In genomic region chr5:117454716-117455212, GRCh38 we compare ENCODE assay signal across 9 cellular contexts.
DNase-seq lines count a peak whose midpoint lies in the region; TF ChIP-seq lines count a peak whose summit lies in the region.
"Had no signal": no experiment of that assay in that cellular context is flagged by ENCODE, and none has a peak within 500 bp of the region (broad histone marks: within the 10 kb centered on the region; RNA-seq: fewer than 3 reads in every experiment).

No MANE protein-coding gene starts in this region.

- peak; percentile 75; the same call in 1 of the 2 replicates for TF ChIP-seq CTCF in HEK293 (tag by site-specific recombination; IDR thresholded peaks at IDR 0.05)
- TF ChIP-seq CTCF in colonic mucosa (IDR thresholded peaks at IDR 0.05) = peak; percentile 81
- TF ChIP-seq CTCF in lower leg skin (IDR thresholded peaks at IDR 0.05) = no peak

- intact Hi-C loops in colonic mucosa (cut with DNase I) = no loop called here
- intact Hi-C loops in lower leg skin (cut with DNase I; ENCODE audit: low total_unique reads) = no loop called here

- H3K27ac ChIP-seq in HEK293 (ENCODE audit: extremely low read depth, low read depth, low read length) = no peak overlapping the region
- no peak overlapping the region for H3K27ac ChIP-seq in colonic mucosa
- H3K27ac ChIP-seq in subcutaneous abdominal adipose tissue (ENCODE audit: low read depth, low read length) = no peak overlapping the region
- H3K27ac ChIP-seq: BLaER1 had no signal

- TF ChIP-seq POLR2A in lower leg skin (IDR thresholded peaks at IDR 0.05) = no peak

- peak; percentile 7 to 22 for DNase-seq in NCI-H187 (lab: John Stamatoyannopoulos, UW)
- DNase-seq in NCI-H187 treated with DMSO at 0.1 percent for 48 hours (lab: John Stamatoyannopoulos, UW) = no peak
- DNase-seq in LoVo (ENCODE audit: low spot score) = peak; percentile 82
- peak; percentile 14 for DNase-seq in T-helper 9 cell
- DNase-seq in colonic mucosa = peak; percentile 80
- DNase-seq in lower leg skin (ENCODE audit: low spot score in 2 of 2) = peak; percentile 30 to 90

- H3K4me1 ChIP-seq in HEK293 (ENCODE audit: control insufficient read depth, insufficient read depth, low read length) (no peaks in the 10 kb centered on the region), colonic mucosa (no peaks in the 10 kb centered on the region), subcutaneous abdominal adipose tissue (ENCODE audit: control insufficient read depth in 5 of 5, insufficient read depth in 5 of 5, low read length in 5 of 5) (peaks cover 0 to 9% (median 7%) of the 10 kb centered on the region in 5 donors)
- H3K4me1 ChIP-seq: BLaER1 had no signal

- H3K9me3 ChIP-seq in HEK293 (ENCODE audit: control insufficient read depth, insufficient read depth, low read depth, low read length) = no peaks in the 10 kb centered on the region
- no peaks in the 10 kb centered on the region for H3K9me3 ChIP-seq in colonic mucosa
- H3K9me3 ChIP-seq in subcutaneous abdominal adipose tissue (ENCODE audit: control insufficient read depth in 5 of 5, low read length in 5 of 5) = no peaks in the 10 kb centered on the region

- 40 to 49% methylated on average over 13 of the region's 13 CpGs for WGBS in lower leg skin, 2 donors

- peak overlapping the region; percentile 21 for H3K4me3 ChIP-seq in HEK293 (ENCODE audit: low read depth, low read length)
- peak overlapping the region; percentile 36 for H3K4me3 ChIP-seq in colonic mucosa
- no peak overlapping the region for H3K4me3 ChIP-seq in lower leg skin (ENCODE audit: low read depth, poor library complexity, severe bottlenecking)
- peak overlapping the region in 4 of 5 donors; percentile 27 to 57 (median 40) for H3K4me3 ChIP-seq in subcutaneous abdominal adipose tissue (ENCODE audit: low read depth in 1 of 5, low read length in 5 of 5)
- H3K4me3 ChIP-seq: BLaER1 had no signal

- H3K36me3 ChIP-seq in HEK293 (ENCODE audit: control insufficient read depth in 2 of 2, insufficient read depth in 1 of 2, low read length in 2 of 2) (no peaks in the 10 kb centered on the region), colonic mucosa (no peaks in the 10 kb centered on the region), subcutaneous abdominal adipose tissue (ENCODE audit: control insufficient read depth in 5 of 5, insufficient read depth in 5 of 5, low read length in 5 of 5) (no peaks in the 10 kb centered on the region)
- H3K36me3 ChIP-seq: BLaER1 had no signal

- POLR2A ChIA-PET in HEK293 (lab: Yijun Ruan, JAX) = no interaction called here

- CTCF ChIA-PET in HEK293 (lab: Yijun Ruan, JAX) = interaction anchor here (0.5 to 2.2 kb wide), 45 partner anchors 10 to 1565 kb away, joined by 3 to 12 read pairs (median 4); no protein-coding TSS in a partner anchor

- peak overlapping the region in 1 of 2 donors; percentile 87 for H3K9ac ChIP-seq in colonic mucosa (ENCODE audit: low read depth in 2 of 2, low read length in 2 of 2)
- H3K9ac ChIP-seq in subcutaneous abdominal adipose tissue (ENCODE audit: low read length in 5 of 5) = peak overlapping the region in 1 of 5 donors; percentile 40
- H3K9ac ChIP-seq: BLaER1 had no signal

- H3K27me3 ChIP-seq in colonic mucosa (no peaks in the 10 kb centered on the region), subcutaneous abdominal adipose tissue (ENCODE audit: control insufficient read depth in 5 of 5, insufficient read depth in 4 of 5, low read length in 5 of 5) (no peaks in the 10 kb centered on the region)
- H3K27me3 ChIP-seq: BLaER1 had no signal

TF ChIP-seq in HEK293, 187 proteins besides CTCF, POLR2A, EP300 and RAD21 (continues in another document):
- TF ChIP-seq PATZ1 (tag by site-specific recombination; IDR thresholded peaks at IDR 0.05) (no peak), ZNF394 (tag by site-specific recombination; IDR thresholded peaks at IDR 0.05; ENCODE audit: borderline replicate concordance) (peak; percentile 65; the same call in 1 of the 2 replicates), ZNF596 (tag by site-specific recombination; IDR thresholded peaks at IDR 0.05) (no peak), ZNF211 (tag by site-specific recombination; IDR thresholded peaks at IDR 0.05; ENCODE audit: low read depth) (no peak), REST (tag by site-specific recombination; IDR thresholded peaks at IDR 0.05) (peak; percentile 13; the same call in 1 of the 2 replicates), ZNF433 (tag by site-specific recombination; IDR thresholded peaks at IDR 0.05; ENCODE audit: low read depth) (no peak), ZNF23 (tag by site-specific recombination; IDR thresholded peaks at IDR 0.05; ENCODE audit: borderline replicate concordance) (no peak), ZNF654 (tag by site-specific recombination; IDR thresholded peaks at IDR 0.05; ENCODE audit: low read depth) (peak; percentile 71), ZNF660 (tag by site-specific recombination; IDR thresholded peaks at IDR 0.05) (0 out of 2 replicates have a peak, but pooled peaks have one; percentile 34), ZNF768 (tag by site-specific recombination; IDR thresholded peaks at IDR 0.05) (no peak), ZNF10 (tag by site-specific recombination; IDR thresholded peaks at IDR 0.05) (peak; percentile 68), ZNF341 (tag by site-specific recombination; IDR thresholded peaks at IDR 0.05; ENCODE audit: low read depth) (peak; percentile 84), ZNF138 (tag by site-specific recombination; IDR thresholded peaks at IDR 0.05; ENCODE audit: borderline replicate concordance) (no peak), ZEB2 (tag by site-specific recombination; IDR thresholded peaks at IDR 0.05) (peak; percentile 76), ZNF580 (tag by site-specific recombination; IDR thresholded peaks at IDR 0.05) (0 out of 2 replicates have a peak, but pooled peaks have one; percentile 23), SP2 (tag by site-specific recombination; IDR thresholded peaks at IDR 0.05) (no peak), SP3 (tag by site-specific recombination; IDR thresholded peaks at IDR 0.05) (0 out of 2 replicates have a peak, but pooled peaks have one; percentile 33), ZNF302 (tag by site-specific recombination; IDR thresholded peaks at IDR 0.05; ENCODE audit: low read depth) (no peak)

Comparison
In these comparisons a context has a peak if more than half of its experiments do, and no peak if none do; other contexts are left out.
1. CTCF ChIP-seq: peak in HEK293 (single experiment) and colonic mucosa (single experiment); none in lower leg skin (0 of 3).